23 cellular contexts compared by ENCODE assay signal in the genomic region with DNA sequence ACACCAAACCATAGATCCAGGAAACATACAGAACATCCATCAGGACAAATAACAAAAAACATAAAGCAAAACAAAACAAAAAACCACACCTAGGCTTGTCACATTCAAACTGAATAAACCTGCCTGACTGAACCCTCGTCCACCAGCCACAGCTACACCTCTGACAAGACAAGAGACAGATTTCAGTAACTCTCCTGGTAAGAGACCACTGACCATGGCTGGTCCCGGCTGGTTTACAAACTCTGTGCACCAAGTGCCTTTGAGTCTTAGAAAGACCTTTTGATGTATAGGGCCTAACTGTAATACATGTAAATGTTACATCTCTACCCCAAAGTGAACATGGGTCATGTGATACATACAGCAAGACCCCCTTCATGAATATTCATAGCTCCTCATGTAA. TPM values are rescaled to one million over a fixed set of nuclear protein-coding genes. Genes with fewer than 3 reads are reported as not detected.
DNase-seq lines count a peak whose midpoint lies in the region; ATAC-seq and TF ChIP-seq lines count a peak whose summit lies in the region.
"Had no signal": no experiment of that assay in that cellular context is flagged by ENCODE, and none has a peak within 500 bp of the region (broad histone marks: within the 10 kb centered on the region; RNA-seq: fewer than 3 reads in every experiment).

No MANE protein-coding gene starts in this region.

- peaks cover 15% of the 10 kb centered on the region for H3K27me3 ChIP-seq in endodermal cell (ENCODE audit: control insufficient read depth, insufficient read depth, low read length, poor library complexity, severe bottlenecking)
- H3K27me3 ChIP-seq in sigmoid colon, result peaks cover 0 to 24% (median 3%) of the 10 kb centered on the region in 3 donors
- H3K27me3 ChIP-seq in gastroesophageal sphincter, result peaks cover 9% of the 10 kb centered on the region
- H3K27me3 ChIP-seq: BE2C had no signal

- H3K27ac ChIP-seq in endodermal cell (ENCODE audit: low read depth, low read length), result no peak overlapping the region
- no peak overlapping the region for H3K27ac ChIP-seq in sigmoid colon
- no peak overlapping the region for H3K27ac ChIP-seq in gastroesophageal sphincter
- H3K27ac ChIP-seq: 22Rv1, RWPE1 had no signal

- no peak overlapping the region for H3K4me3 Mint-ChIP-seq in activated CD8-positive, alpha-beta memory T cell treated with anti-CD3 and anti-CD28 coated beads, Interleukin-2, amount 10 ng/mL, durations not matched to agents 7 days and 5 days
- H3K4me3 Mint-ChIP-seq in IgD-negative memory B cell, result peak overlapping the region in 2 of 4 donors; percentile 47 to 79
- no peak overlapping the region for H3K4me3 Mint-ChIP-seq in endodermal cell
- H3K4me3 Mint-ChIP-seq in activated T-helper 2 cell treated with anti-CD3 and anti-CD28 coated beads, Interferon-gamma antibody, Interleukin-2, Interleukin-4, amounts not matched to agents 10 μg/mL and 5 μg/mL and 100 μg/mL, durations not matched to agents 14 hours and 24 hours and 36 hours (ENCODE audit: low read depth), result no peak overlapping the region

- peaks cover 20% of the 10 kb centered on the region for H3K27me3 Mint-ChIP-seq in activated CD8-positive, alpha-beta memory T cell treated with anti-CD3 and anti-CD28 coated beads, Interleukin-2, amount 10 ng/mL, durations not matched to agents 7 days and 5 days
- H3K27me3 Mint-ChIP-seq in IgD-negative memory B cell (peaks cover 2% of the 10 kb centered on the region), endodermal cell (ENCODE audit: insufficient read depth) (peaks cover 84% of the 10 kb centered on the region)
- no peaks in the 10 kb centered on the region for H3K27me3 Mint-ChIP-seq in activated T-helper 2 cell treated with anti-CD3 and anti-CD28 coated beads, Interferon-gamma antibody, Interleukin-2, Interleukin-4, amounts not matched to agents 10 μg/mL and 5 μg/mL and 100 μg/mL, durations not matched to agents 14 hours and 24 hours and 36 hours (ENCODE audit: low read depth)

- no peak overlapping the region for H3K4me3 ChIP-seq in endodermal cell (ENCODE audit: low read length)
- H3K4me3 ChIP-seq in sigmoid colon, result no peak overlapping the region
- H3K4me3 ChIP-seq in gastroesophageal sphincter, result no peak overlapping the region
- H3K4me3 ChIP-seq: HAP-1 had no signal

- TF ChIP-seq CTCF in endodermal cell (conservative IDR thresholded peaks at IDR 0.05), result no peak
- no peak for TF ChIP-seq CTCF in sigmoid colon (IDR thresholded peaks at IDR 0.05)
- TF ChIP-seq CTCF in gastroesophageal sphincter (IDR thresholded peaks at IDR 0.05), result no peak

- intact Hi-C loops in sigmoid colon (cut with DNase I), result no loop called here
- intact Hi-C loops in activated T-helper 2 cell treated with anti-CD3 and anti-CD28 coated beads, Interferon-gamma antibody, Interleukin-2, Interleukin-4, amounts not matched to agents 10 μg/mL and 5 μg/mL and 100 μg/mL, durations not matched to agents 14 hours and 24 hours and 36 hours (cut with micrococcal nuclease), result loop anchor here (10.0 kb wide), 1 partner anchor 431 kb away; no protein-coding TSS in a partner anchor

- no peak for ATAC-seq in activated CD8-positive, alpha-beta memory T cell treated with anti-CD3 and anti-CD28 coated beads, Interleukin-2, amount 10 ng/mL, durations not matched to agents 7 days and 5 days
- no peak for ATAC-seq in gastroesophageal sphincter

- H3K36me3 ChIP-seq in endodermal cell (ENCODE audit: control insufficient read depth, insufficient read depth, low read length), result no peaks in the 10 kb centered on the region
- H3K36me3 ChIP-seq in sigmoid colon, result no peaks in the 10 kb centered on the region
- H3K36me3 ChIP-seq in gastroesophageal sphincter, result no peaks in the 10 kb centered on the region
- H3K36me3 ChIP-seq: BE2C, HAP-1 had no signal

- no peak for TF ChIP-seq EP300 in sigmoid colon (IDR thresholded peaks at IDR 0.05)
- no peak for TF ChIP-seq EP300 in gastroesophageal sphincter (IDR thresholded peaks at IDR 0.05)

- H3K4me1 ChIP-seq in endodermal cell (ENCODE audit: control insufficient read depth, insufficient read depth, low read length) (peaks cover 10% of the 10 kb centered on the region), sigmoid colon (peaks cover 0 to 14% (median 6%) of the 10 kb centered on the region in 4 donors), gastroesophageal sphincter (peaks cover 0 to 10% (median 3%) of the 10 kb centered on the region in 3 donors)
- H3K4me1 ChIP-seq: BE2C had no signal

- peak overlapping the region; percentile 5 for H3K27ac Mint-ChIP-seq in activated CD8-positive, alpha-beta memory T cell treated with anti-CD3 and anti-CD28 coated beads, Interleukin-2, amount 10 ng/mL, durations not matched to agents 7 days and 5 days
- H3K27ac Mint-ChIP-seq in IgD-negative memory B cell, result peak overlapping the region in 2 of 3 donors; percentile 22 to 86
- no peak overlapping the region for H3K27ac Mint-ChIP-seq in endodermal cell
- H3K27ac Mint-ChIP-seq in activated T-helper 2 cell treated with anti-CD3 and anti-CD28 coated beads, Interferon-gamma antibody, Interleukin-2, Interleukin-4, amounts not matched to agents 10 μg/mL and 5 μg/mL and 100 μg/mL, durations not matched to agents 14 hours and 24 hours and 36 hours, result no peak overlapping the region
- H3K27ac Mint-ChIP-seq: CD14-positive monocyte had no signal

- no peaks in the 10 kb centered on the region for H3K9me3 Mint-ChIP-seq in activated CD8-positive, alpha-beta memory T cell treated with anti-CD3 and anti-CD28 coated beads, Interleukin-2, amount 10 ng/mL, durations not matched to agents 7 days and 5 days (ENCODE audit: low read depth)
- H3K9me3 Mint-ChIP-seq in IgD-negative memory B cell (no peaks in the 10 kb centered on the region), endodermal cell (no peaks in the 10 kb centered on the region)
- no peaks in the 10 kb centered on the region for H3K9me3 Mint-ChIP-seq in activated T-helper 2 cell treated with anti-CD3 and anti-CD28 coated beads, Interferon-gamma antibody, Interleukin-2, Interleukin-4, amounts not matched to agents 10 μg/mL and 5 μg/mL and 100 μg/mL, durations not matched to agents 14 hours and 24 hours and 36 hours

- CTCF ChIA-PET in activated CD8-positive, alpha-beta memory T cell treated with anti-CD3 and anti-CD28 coated beads, Interleukin-2, amount 10 ng/mL, durations not matched to agents 7 days and 5 days (lab: Charles Lee), result no interaction called here

- TF ChIP-seq POLR2A in sigmoid colon (IDR thresholded peaks at IDR 0.05) (no peak), gastroesophageal sphincter (IDR thresholded peaks at IDR 0.05) (no peak)

- 100% methylated on average over 2 of the region's 2 CpGs; no CpG with 5 or more reads in 1 of the 2 experiments for WGBS in endodermal cell (ENCODE audit: insufficient coverage in 1 of 2, insufficient read length in 1 of 2), 2 experiments
- 63 to 84% methylated on average over 2 of the region's 2 CpGs for WGBS in sigmoid colon, 2 donors
- 72 to 80% methylated on average over 1 to 2 of the region's 2 CpGs for WGBS in gastroesophageal sphincter (ENCODE audit: low coverage in 1 of 2), 2 donors

- DNase-seq in activated CD8-positive, alpha-beta memory T cell treated with anti-CD3 and anti-CD28 coated beads, Interleukin-2, amount 10 ng/mL, durations not matched to agents 7 days and 5 days, result no peak
- DNase-seq in activated CD8-positive, alpha-beta memory T cell treated with anti-CD3 and anti-CD28 coated beads for 24 hours, result no peak
- DNase-seq in endodermal cell (peak; percentile 24), sigmoid colon (peak; percentile 17), AG08396 (ENCODE audit: low spot score) (no peak)
- no peak for DNase-seq in activated T-helper 2 cell treated with anti-CD3 and anti-CD28 coated beads, Interferon-gamma antibody, Interleukin-2, Interleukin-4, amounts not matched to agents 10 μg/mL and 5 μg/mL and 100 μg/mL, durations not matched to agents 14 hours and 24 hours and 36 hours (ENCODE audit: low spot score)
- DNase-seq: BE2C, GOT3, KBM-7, MV-4-11, NCI-H1105 treated with DMSO at 0.1 percent for 48 hours, NCI-H146, NCI-H2029, NCI-H446 treated with DMSO at 0.1 percent for 48 hours, NCI-H526 treated with DMSO at 0.1 percent for 48 hours, SHP77 had no signal

- H3K4me1 Mint-ChIP-seq in activated CD8-positive, alpha-beta memory T cell treated with anti-CD3 and anti-CD28 coated beads, Interleukin-2, amount 10 ng/mL, durations not matched to agents 7 days and 5 days, result peaks cover 30% of the 10 kb centered on the region
- peaks cover 3 to 10% (median 9%) of the 10 kb centered on the region in 3 donors for H3K4me1 Mint-ChIP-seq in IgD-negative memory B cell
- H3K4me1 Mint-ChIP-seq in endodermal cell, result peaks cover 18% of the 10 kb centered on the region
- peaks cover 29% of the 10 kb centered on the region for H3K4me1 Mint-ChIP-seq in activated T-helper 2 cell treated with anti-CD3 and anti-CD28 coated beads, Interferon-gamma antibody, Interleukin-2, Interleukin-4, amounts not matched to agents 10 μg/mL and 5 μg/mL and 100 μg/mL, durations not matched to agents 14 hours and 24 hours and 36 hours (ENCODE audit: low read depth)

- H3K9me3 ChIP-seq in endodermal cell (ENCODE audit: control insufficient read depth, low read length) (no peaks in the 10 kb centered on the region), sigmoid colon (no peaks in the 10 kb centered on the region), gastroesophageal sphincter (no peaks in the 10 kb centered on the region)
- H3K9me3 ChIP-seq: BE2C, HAP-1 had no signal

- no peaks in the 10 kb centered on the region for H3K36me3 Mint-ChIP-seq in activated CD8-positive, alpha-beta memory T cell treated with anti-CD3 and anti-CD28 coated beads, Interleukin-2, amount 10 ng/mL, durations not matched to agents 7 days and 5 days
- no peaks in the 10 kb centered on the region for H3K36me3 Mint-ChIP-seq in IgD-negative memory B cell
- no peaks in the 10 kb centered on the region for H3K36me3 Mint-ChIP-seq in endodermal cell (ENCODE audit: low read depth)
- H3K36me3 Mint-ChIP-seq in activated T-helper 2 cell treated with anti-CD3 and anti-CD28 coated beads, Interferon-gamma antibody, Interleukin-2, Interleukin-4, amounts not matched to agents 10 μg/mL and 5 μg/mL and 100 μg/mL, durations not matched to agents 14 hours and 24 hours and 36 hours (ENCODE audit: low read depth), result no peaks in the 10 kb centered on the region
- H3K36me3 Mint-ChIP-seq: CD14-positive monocyte had no signal

- no peak overlapping the region for H3K9ac ChIP-seq in endodermal cell (ENCODE audit: extremely low read depth, low read length, poor library complexity, severe bottlenecking)

RNA-seq across cellular contexts. Expression of a gene that starts 4.8 kb away (rescaled TPM):
- 10 to 100 TPM; 23.4 TPM for total RNA-seq in activated CD8-positive, alpha-beta memory T cell treated with anti-CD3 and anti-CD28 coated beads, Interleukin-2, amount 10 ng/mL, durations not matched to agents 7 days and 5 days
- polyA plus RNA-seq in IgD-negative memory B cell (30.3 TPM), sigmoid colon (10 to 100 TPM; 36.0 to 59.4 (median 49.2) TPM)
- total RNA-seq in endodermal cell (10 to 100 TPM; 30.3 to 32.4 TPM), sigmoid colon (10 to 100 TPM; 27.3 to 33.2 (median 32.0) TPM), gastroesophageal sphincter (10 to 100 TPM; 32.2 to 42.6 (median 35.6) TPM)
- 16.2 TPM for polyA plus RNA-seq in endodermal cell (2013, experiment 1 of 2)
- 16.9 TPM for polyA plus RNA-seq in endodermal cell (2013, experiment 2 of 2)
- 48.1 and 49.5 TPM in 2 replicates for total RNA-seq in activated T-helper 2 cell treated with anti-CD3 and anti-CD28 coated beads, Interferon-gamma antibody, Interleukin-2, Interleukin-4, amounts not matched to agents 10 μg/mL and 5 μg/mL and 100 μg/mL, durations not matched to agents 14 hours and 24 hours and 36 hours

RNA-seq across cellular contexts. Expression of a gene that starts 8.2 kb away (rescaled TPM):
- 1 to 10 TPM; 1.1 to 5.0 TPM for total RNA-seq in activated CD8-positive, alpha-beta memory T cell treated with anti-CD3 and anti-CD28 coated beads, Interleukin-2, amount 10 ng/mL, durations not matched to agents 7 days and 5 days
- polyA plus RNA-seq in IgD-negative memory B cell (10.9 TPM), sigmoid colon (10 to 100 TPM; 37.9 to 86.5 (median 51.1) TPM)
- total RNA-seq in endodermal cell (1 to 10 TPM; 2.6 to 2.7 TPM), sigmoid colon (10 to 100 TPM; 15.8 to 21.0 (median 19.3) TPM), gastroesophageal sphincter (10 to 100 TPM in 3 of 4 donors, 1 to 10 TPM in 1; 3.2 to 23.8 (median 12.4) TPM)
- 4.1 TPM for polyA plus RNA-seq in endodermal cell (2013, experiment 1 of 2)
- polyA plus RNA-seq in endodermal cell (2013, experiment 2 of 2), result 2.8 TPM
- total RNA-seq in activated T-helper 2 cell treated with anti-CD3 and anti-CD28 coated beads, Interferon-gamma antibody, Interleukin-2, Interleukin-4, amounts not matched to agents 10 μg/mL and 5 μg/mL and 100 μg/mL, durations not matched to agents 14 hours and 24 hours and 36 hours, result 12.0 and 15.5 TPM in 2 replicates
- total RNA-seq: LHCN-M2 had no signal

RNA-seq across cellular contexts. Expression of a gene that starts 32.1 kb away (rescaled TPM):
- total RNA-seq in activated CD8-positive, alpha-beta memory T cell treated with anti-CD3 and anti-CD28 coated beads, Interleukin-2, amount 10 ng/mL, durations not matched to agents 7 days and 5 days, result 100 to 1,000 TPM; 140 to 151 TPM
- polyA plus RNA-seq in IgD-negative memory B cell (222 TPM), sigmoid colon (10 to 100 TPM; 72.9 to 85.3 (median 85.3) TPM)
- total RNA-seq in endodermal cell (100 to 1,000 TPM; 117 to 138 TPM), sigmoid colon (10 to 100 TPM; 16.9 to 32.9 (median 27.1) TPM), gastroesophageal sphincter (10 to 100 TPM; 20.4 to 55.3 (median 39.6) TPM)
- 151 TPM for polyA plus RNA-seq in endodermal cell (2013, experiment 1 of 2)
- polyA plus RNA-seq in endodermal cell (2013, experiment 2 of 2), result 154 TPM
- 181 and 194 TPM in 2 replicates for total RNA-seq in activated T-helper 2 cell treated with anti-CD3 and anti-CD28 coated beads, Interferon-gamma antibody, Interleukin-2, Interleukin-4, amounts not matched to agents 10 μg/mL and 5 μg/mL and 100 μg/mL, durations not matched to agents 14 hours and 24 hours and 36 hours

Comparison
In these comparisons a context has a peak if more than half of its experiments do, and no peak if none do; other contexts are left out.
1. DNase-seq: peak in endodermal cell (single experiment) and sigmoid colon (single experiment); none in activated CD8-positive, alpha-beta memory T cell treated with anti-CD3 and anti-CD28 coated beads, Interleukin-2, amount 10 ng/mL, durations not matched to agents 7 days and 5 days (single experiment), activated CD8-positive, alpha-beta memory T cell treated with anti-CD3 and anti-CD28 coated beads for 24 hours (single experiment), activated T-helper 2 cell treated with anti-CD3 and anti-CD28 coated beads, Interferon-gamma antibody, Interleukin-2, Interleukin-4, amounts not matched to agents 10 μg/mL and 5 μg/mL and 100 μg/mL, durations not matched to agents 14 hours and 24 hours and 36 hours (single experiment) and AG08396 (single experiment).
2. H3K27ac Mint-ChIP-seq: peak in activated CD8-positive, alpha-beta memory T cell treated with anti-CD3 and anti-CD28 coated beads, Interleukin-2, amount 10 ng/mL, durations not matched to agents 7 days and 5 days (single experiment) and IgD-negative memory B cell (2 of 3); none in endodermal cell (single experiment) and activated T-helper 2 cell treated with anti-CD3 and anti-CD28 coated beads, Interferon-gamma antibody, Interleukin-2, Interleukin-4, amounts not matched to agents 10 μg/mL and 5 μg/mL and 100 μg/mL, durations not matched to agents 14 hours and 24 hours and 36 hours (single experiment).